5 cellular contexts compared by ENCODE assay signal in genomic region chr6:156451088-156451487, GRCh38.
"Had no signal": no experiment of that assay in that cellular context is flagged by ENCODE, and none has a peak within 500 bp of the region (broad histone marks: within the 10 kb centered on the region; RNA-seq: fewer than 3 reads in every experiment).

No MANE protein-coding gene starts in this region.

- ATAC-seq: K562 had no signal

- DNase-seq: IMR-90, KBM-7 had no signal

- H3K27ac ChIP-seq: HL-60 had no signal

- H3K4me3 ChIP-seq: K562 had no signal

- FAIRE-seq: HTR-8/SVneo, K562 had no signal
